Comparison of ENCODE assay signal across 9 cellular contexts in genomic region chr14:54627325-54627717, GRCh38.
A peak's percentile ranks its signal among the peaks of the same experiment; 100 is the strongest.
DNase-seq lines count a peak whose midpoint lies in the region; ATAC-seq and TF ChIP-seq lines count a peak whose summit lies in the region.
"Had no signal": no experiment of that assay in that cellular context is flagged by ENCODE, and none has a peak within 500 bp of the region (broad histone marks: within the 10 kb centered on the region; RNA-seq: fewer than 3 reads in every experiment).

No MANE protein-coding gene starts in this region.

- H3K36me3 Mint-ChIP-seq in chondrocyte (ENCODE audit: low read depth) (no peaks in the 10 kb centered on the region), nephron (ENCODE audit: low read depth) (peaks cover 1% of the 10 kb centered on the region)

- H3K4me3 Mint-ChIP-seq in chondrocyte (ENCODE audit: unreplicated experiment) (peak overlapping the region; percentile 50), nephron (no peak overlapping the region)

- H3K4me1 Mint-ChIP-seq in chondrocyte (ENCODE audit: low read depth) (peaks cover 70% of the 10 kb centered on the region), nephron (peaks cover 61% of the 10 kb centered on the region)

- peak overlapping the region; percentile 94 for H3K27ac Mint-ChIP-seq in chondrocyte (ENCODE audit: unreplicated experiment)
- H3K27ac Mint-ChIP-seq in nephron, result peak overlapping the region; percentile 84 to 93 (median 87)

- peak; percentile 41 for ATAC-seq in HG03175 (IDR thresholded peaks at IDR 0.05; ENCODE audit: unreplicated experiment)

- no peaks in the 10 kb centered on the region for H3K27me3 Mint-ChIP-seq in chondrocyte (ENCODE audit: low read depth)
- no peaks in the 10 kb centered on the region for H3K27me3 Mint-ChIP-seq in nephron (ENCODE audit: low read depth)

- TF ChIP-seq CTCF in chondrocyte (IDR thresholded peaks at IDR 0.05) (no peak), nephron (IDR thresholded peaks at IDR 0.05; ENCODE audit: unreplicated experiment in 3 of 3) (no peak)

- H3K9me3 Mint-ChIP-seq in chondrocyte (ENCODE audit: low read depth) (peaks cover 1% of the 10 kb centered on the region), nephron (peaks cover 1% of the 10 kb centered on the region)

- DNase-seq in activated CD8-positive, alpha-beta memory T cell treated with anti-CD3 and anti-CD28 coated beads for 24 hours, result peak; percentile 63
- DNase-seq in activated CD8-positive, alpha-beta memory T cell treated with anti-CD3 and anti-CD28 coated beads, Interleukin-2, amount 50 U/mL, for 4 hours, result no peak
- DNase-seq in chondrocyte (ENCODE audit: low spot score) (no peak), NCI-H526 (lab: John Stamatoyannopoulos, UW) (no peak), NCI-H226 (no peak), hippocampal formation (lab: John Stamatoyannopoulos, UW) (no peak)
- DNase-seq: pancreas had no signal
